In the genomic region with DNA sequence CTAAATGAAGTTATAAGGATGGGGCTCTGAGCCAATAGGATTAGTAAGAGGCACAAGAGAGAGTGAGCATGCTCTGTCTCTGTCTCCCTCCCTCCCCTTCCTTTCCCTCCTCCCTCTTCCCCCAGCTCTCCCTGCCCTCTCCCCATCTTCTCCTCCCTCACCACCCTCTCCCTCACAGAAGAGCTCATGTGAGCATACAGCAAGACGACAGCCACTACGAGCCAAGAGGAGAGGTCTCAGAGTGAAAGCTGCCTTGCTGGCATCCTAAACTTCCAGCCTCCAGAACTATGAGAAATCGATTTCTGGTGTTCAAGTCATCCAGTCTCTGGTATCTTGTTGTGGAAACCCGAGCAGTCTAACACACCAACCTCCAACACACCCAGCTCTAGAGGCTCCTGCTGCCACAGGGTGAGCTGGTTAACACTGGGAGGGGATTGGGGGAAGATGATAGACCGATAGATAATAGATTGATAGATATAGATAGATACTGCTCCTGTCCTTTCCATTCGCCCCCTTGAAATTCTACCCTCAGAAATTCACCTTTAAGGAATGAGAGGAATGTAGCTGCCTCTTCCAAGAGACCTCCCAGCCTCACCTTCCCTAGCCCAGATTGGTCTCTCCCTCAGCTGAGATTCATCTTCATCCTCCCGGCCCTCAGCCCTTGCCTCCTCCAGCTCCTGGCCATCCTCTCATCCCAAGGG, we compare ENCODE assay signal across 15 cellular contexts. TPM values are rescaled to one million over a fixed set of nuclear protein-coding genes. Genes with fewer than 3 reads are reported as not detected.
A peak's percentile ranks its signal among the peaks of the same experiment; 100 is the strongest.
DNase-seq lines count a peak whose midpoint lies in the region; ATAC-seq, FAIRE-seq and TF ChIP-seq lines count a peak whose summit lies in the region.
"Had no signal": no experiment of that assay in that cellular context is flagged by ENCODE, and none has a peak within 500 bp of the region (broad histone marks: within the 10 kb centered on the region; RNA-seq: fewer than 3 reads in every experiment).

No MANE protein-coding gene starts in this region.

- H4K8ac ChIP-seq in IMR-90 (ENCODE audit: low read depth in 2 of 2, low read length in 2 of 2), result peak overlapping the region in 1 of 2 experiments; percentile 73; a peak in 2 of 4 replicates

- WGBS in IMR-90 (ENCODE audit: extremely low coverage in 2 of 2, insufficient read length in 1 of 2), 2 experiments, result 60% methylated on average over 1 of the region's 7 CpGs; no CpG with 5 or more reads in 1 of the 2 experiments

- BruUV-seq in IMR-90 (replicated peaks; lab: Mats Ljungman, UMichigan), result no TSS peak

- H3K18ac ChIP-seq in IMR-90 (ENCODE audit: low read depth, low read length), result peak overlapping the region; percentile 81

- peak overlapping the region; percentile 21 for H2AK9ac ChIP-seq in IMR-90 (replicated peaks; ENCODE audit: low read depth, low read length, poor library complexity)

- H4K91ac ChIP-seq in IMR-90 (ENCODE audit: insufficient read depth, low read depth, low read length), result peak overlapping the region; percentile 51

- H3K36me3 ChIP-seq in IMR-90 (ENCODE audit: control insufficient read depth, insufficient read depth, low read length), result no peaks in the 10 kb centered on the region
- no peaks in the 10 kb centered on the region for H3K36me3 ChIP-seq in kidney (ENCODE audit: control insufficient read depth in 1 of 2, insufficient read depth in 2 of 2, low read length in 2 of 2)
- H3K36me3 ChIP-seq: adrenal gland had no signal

- peak overlapping the region; percentile 14; the same call in 1 of the 2 replicates for H3K9ac ChIP-seq in IMR-90 (ENCODE audit: low read depth, low read length)
- no peak overlapping the region for H3K9ac ChIP-seq in kidney (ENCODE audit: low read length in 2 of 2)

- peak overlapping the region; percentile 80 for H4K5ac ChIP-seq in IMR-90 (ENCODE audit: low read depth, low read length)

- no peak for FAIRE-seq in kidney (lab: Jason Lieb, UNC)

- in situ Hi-C loops in IMR-90 (cut with MboI; ENCODE audit: low sequenced_read_pairs), result no loop called here
- in situ Hi-C loops in GM13976 (cut with MboI; ENCODE audit: low sequenced_read_pairs, unreplicated experiment), result no loop called here

- POLR2A ChIA-PET in IMR-90 (lab: Charles Lee; ENCODE audit: unreplicated experiment), result interaction anchor here (0.6 kb wide), 2 partner anchors 44 to 138 kb away, joined by 3 to 6 read pairs; no protein-coding TSS in a partner anchor

- peak overlapping the region; percentile 85 for H2AFZ ChIP-seq in IMR-90 (replicated peaks; ENCODE audit: low read length, poor library complexity)

- peak overlapping the region; percentile 63; the same call in 1 of the 2 replicates for H3K23ac ChIP-seq in IMR-90 (ENCODE audit: low read depth, low read length)

- H3K14ac ChIP-seq in IMR-90 (replicated peaks; ENCODE audit: low read depth, low read length), result peak overlapping the region; percentile 67; the same call in 1 of the 2 replicates

- H2BK120ac ChIP-seq in IMR-90 (ENCODE audit: low read depth, low read length), result peak overlapping the region; percentile 82; the same call in 1 of the 2 replicates

- CTCF ChIA-PET in IMR-90 (lab: Yijun Ruan, JAX), result no interaction called here

- no peak for TF ChIP-seq RAD21 in IMR-90 (IDR thresholded peaks at IDR 0.05; ENCODE audit: low read length)

- TF ChIP-seq CTCF in IMR-90 (conservative IDR thresholded peaks at IDR 0.05; ENCODE audit: low read depth, low read length), result no peak
- TF ChIP-seq CTCF in kidney (IDR thresholded peaks at IDR 0.05; ENCODE audit: borderline replicate concordance, extremely low read depth, insufficient read depth), result no peak
- no peak for TF ChIP-seq CTCF in GM13976 (IDR thresholded peaks at IDR 0.05; ENCODE audit: borderline replicate concordance, control extremely low read depth, extremely low read depth, insufficient read depth, missing control alignments)

- peak overlapping the region; percentile 18 for H2BK5ac ChIP-seq in IMR-90 (ENCODE audit: low read depth, low read length, poor library complexity, severe bottlenecking)

- peaks cover 0 to 14% of the 10 kb centered on the region in 2 experiments; a peak in 2 of 4 replicates for H3K79me1 ChIP-seq in IMR-90 (ENCODE audit: low read depth in 1 of 2, low read length in 2 of 2)

- peak overlapping the region; percentile 89 for H2AK5ac ChIP-seq in IMR-90 (ENCODE audit: low read depth, low read length)

- H3K9me3 ChIP-seq in IMR-90 (ENCODE audit: control insufficient read depth, insufficient read depth, low read length) (no peaks in the 10 kb centered on the region), kidney (ENCODE audit: control insufficient read depth in 1 of 2, low read length in 2 of 2) (no peaks in the 10 kb centered on the region)
- H3K9me3 ChIP-seq: adrenal gland had no signal

- H3K4me1 ChIP-seq in IMR-90 (ENCODE audit: control insufficient read depth, insufficient read depth, low read length) (peaks cover 20% of the 10 kb centered on the region), kidney (ENCODE audit: control insufficient read depth in 1 of 2, insufficient read depth in 1 of 2, low read depth in 1 of 2, low read length in 2 of 2) (no peaks in the 10 kb centered on the region)

- H3K27ac ChIP-seq in IMR-90 (ENCODE audit: insufficient read depth, low read length) (no peak overlapping the region), kidney (ENCODE audit: low read depth in 2 of 2, low read length in 2 of 2) (no peak overlapping the region), skin epidermis (peak overlapping the region in 15 of 21 experiments; percentile 31 to 80 (median 52))

- dilution Hi-C loops in IMR-90 (cut with HindIII; ENCODE audit: low sequenced_read_pairs, unreplicated experiment), result no loop called here

- peak overlapping the region; percentile 58 for H2BK20ac ChIP-seq in IMR-90 (ENCODE audit: low read depth, low read length)

- H3K4ac ChIP-seq in IMR-90 (ENCODE audit: low read depth, low read length), result peak overlapping the region; percentile 68

- no peak overlapping the region for H3K56ac ChIP-seq in IMR-90 (ENCODE audit: extremely low read depth, insufficient read depth, low read length)

- no peaks in the 10 kb centered on the region for H4K20me1 ChIP-seq in IMR-90 (ENCODE audit: insufficient read depth, low read length)

- no peaks in the 10 kb centered on the region for H3K27me3 ChIP-seq in IMR-90 (ENCODE audit: control insufficient read depth, insufficient read depth, low read length)
- H3K27me3 ChIP-seq: adrenal gland had no signal

- peak overlapping the region; percentile 29; the same call in 2 of the 3 replicates for H2BK15ac ChIP-seq in IMR-90 (ENCODE audit: low read depth, low read length)

- DNase-seq in IMR-90 (peak; percentile 43), astrocyte of the hippocampus (ENCODE audit: low read depth, low spot score) (peak; percentile 57), kidney (peak; percentile 29), NCI-H187 treated with DMSO at 0.1 percent for 48 hours (lab: John Stamatoyannopoulos, UW) (no peak), GM13976 (ENCODE audit: low spot score) (no peak), T-helper 9 cell (no peak)
- no peak for DNase-seq in effector CD8-positive, alpha-beta T cell (lab: John Stamatoyannopoulos, UW)
- DNase-seq: activated T-cell treated with anti-CD3 and anti-CD28 coated beads for 4 hours; CD8-positive, alpha-beta T cell; effector CD4-positive, alpha-beta T cell; MM.1S; natural killer cell; T-helper 1 cell had no signal

- H3K4me3 ChIP-seq in IMR-90 (ENCODE audit: insufficient read depth, low read depth, low read length), result no peak overlapping the region
- H3K4me3 ChIP-seq in kidney (ENCODE audit: low read length in 2 of 2), result no peak overlapping the region
- H3K4me3 ChIP-seq in skin epidermis, result no peak overlapping the region
- H3K4me3 ChIP-seq: adrenal gland had no signal

- no peak for TF ChIP-seq POLR2A in IMR-90 (IDR thresholded peaks at IDR 0.05; ENCODE audit: low read depth, low read length)

- ATAC-seq in IMR-90 (ENCODE audit: low read depth), result peak; percentile 67
- ATAC-seq: CD8-positive, alpha-beta T cell; natural killer cell had no signal

- intact Hi-C loops in IMR-90 (cut with micrococcal nuclease), result no loop called here
- intact Hi-C loops in kidney (cut with DNase I), result no loop called here

- H3K4me2 ChIP-seq in IMR-90 (ENCODE audit: low read depth, low read length), result peak overlapping the region; percentile 50

- H3K9me1 ChIP-seq in IMR-90 (ENCODE audit: insufficient read depth, low read length), result peaks cover 19% of the 10 kb centered on the region

TF ChIP-seq in IMR-90, 13 proteins besides CTCF, POLR2A, EP300 and RAD21:
- TF ChIP-seq MAZ (IDR thresholded peaks at IDR 0.05; ENCODE audit: borderline replicate concordance, low read depth, low read length) (no peak), CHD1 (IDR thresholded peaks at IDR 0.05; ENCODE audit: low read depth, low read length) (no peak), MAFK (IDR thresholded peaks at IDR 0.05; ENCODE audit: low read depth, low read length) (no peak)

RNA-seq across cellular contexts. Expression of gene ACTN1, which starts 25.8 kb away (rescaled TPM):
- total RNA-seq in IMR-90 (2012; rRNA removed) (648 and 684 TPM in 2 replicates), kidney (184 TPM)
- polyA plus RNA-seq in IMR-90 (2012; rRNA removed) (766 and 895 TPM in 2 replicates), kidney (ENCODE audit: insufficient read depth, low read depth, low replicate concordance) (20.1 TPM)
- 676 and 750 TPM in 2 replicates for polyA plus RNA-seq in IMR-90 (2012; cell fraction: cytosol; rRNA removed)
- 1,803 and 1,926 TPM in 2 replicates for polyA plus RNA-seq in IMR-90 (2012; cell fraction: nucleus; rRNA removed; ENCODE audit: low replicate concordance)

Comparison
In these comparisons a context has a peak if more than half of its experiments do, and no peak if none do; other contexts are left out.
1. DNase-seq: peak in IMR-90 (single experiment), astrocyte of the hippocampus (single experiment) and kidney (single experiment); none in effector CD8-positive, alpha-beta T cell (single experiment), NCI-H187 treated with DMSO at 0.1 percent for 48 hours (single experiment), GM13976 (single experiment) and T-helper 9 cell (single experiment).
2. H3K27ac ChIP-seq: peak in skin epidermis (15 of 21); none in IMR-90 (single experiment) and kidney (0 of 2).